Comparison of ENCODE assay signal across 1 cellular context in genomic region chr13:107138468-107138867, GRCh38.
TF ChIP-seq lines count a peak whose summit lies in the region.

No MANE protein-coding gene starts in this region.

TF ChIP-seq in H1, 55 proteins besides CTCF, POLR2A, EP300 and RAD21 (continued from another document):
- TF ChIP-seq RNF2 (IDR thresholded peaks at IDR 0.05; ENCODE audit: borderline replicate concordance, low read depth, low read length, missing control alignments, poor library complexity, severe bottlenecking) (no peak), POLR2AphosphoS5 (IDR thresholded peaks at IDR 0.05; ENCODE audit: low read depth, low read length) (no peak), CEBPB (IDR thresholded peaks at IDR 0.05; ENCODE audit: low read depth, low read length) (no peak), ASH2L (IDR thresholded peaks at IDR 0.05; ENCODE audit: low read length) (no peak)
TF ChIP-seq in H1: peak in this region for 0.
